Comparison of ENCODE assay signal across 11 cellular contexts in genomic region chr17:31415640-31416502, GRCh38.
"Had no signal": no experiment of that assay in that cellular context is flagged by ENCODE, and none has a peak within 500 bp of the region (broad histone marks: within the 10 kb centered on the region; RNA-seq: fewer than 3 reads in every experiment).

No MANE protein-coding gene starts in this region.

- H3K36me3 ChIP-seq: adrenal gland, heart left ventricle had no signal

- ATAC-seq: activated CD4-positive, alpha-beta T cell treated with anti-CD3 and anti-CD28 coated beads for 36 hours; T-cell had no signal

- H3K9me3 ChIP-seq: adrenal gland, heart left ventricle had no signal

- H3K4me1 ChIP-seq: adrenal gland had no signal

- H3K9me3 Mint-ChIP-seq: stimulated activated naive B cell treated with anti-CD40 and anti-IgM and Interleukin-4, amounts not matched to agents 10 μg/mL and 1 μg/mL and 100 μg/mL, for 72 hours; T-cell; type B pancreatic cell had no signal

- H3K36me3 Mint-ChIP-seq: stimulated activated naive B cell treated with anti-CD40 and anti-IgM and Interleukin-4, amounts not matched to agents 10 μg/mL and 1 μg/mL and 100 μg/mL, for 72 hours; T-cell; type B pancreatic cell had no signal

- H3K27me3 Mint-ChIP-seq: activated CD4-positive, alpha-beta T cell treated with anti-CD3 and anti-CD28 coated beads for 36 hours; T-cell had no signal

- H3K27ac ChIP-seq: adrenal gland, VCaP had no signal

- H3K4me1 Mint-ChIP-seq: activated CD4-positive, alpha-beta T cell treated with anti-CD3 and anti-CD28 coated beads for 36 hours; T-cell had no signal

- H3K4me3 ChIP-seq: adrenal gland, heart left ventricle, smooth muscle cell had no signal

- H3K27ac Mint-ChIP-seq: activated CD4-positive, alpha-beta T cell treated with anti-CD3 and anti-CD28 coated beads for 36 hours; stimulated activated naive B cell treated with anti-CD40 and anti-IgM and Interleukin-4, amounts not matched to agents 10 μg/mL and 1 μg/mL and 100 μg/mL, for 72 hours; T-cell; type B pancreatic cell had no signal

- DNase-seq: activated CD4-positive, alpha-beta T cell treated with anti-CD3 and anti-CD28 coated beads for 36 hours; activated naive CD4-positive, alpha-beta T cell treated with anti-CD3 and anti-CD28 coated beads, Interleukin-2, amount 50 U/mL, for 16 hours; adrenal gland; stimulated activated CD4-positive, alpha-beta T cell treated with anti-CD3 and anti-CD28 coated beads, Interleukin-1b, Interleukin-23, amount 100 ng/mL, for 48 hours; stimulated activated naive B cell treated with anti-CD40 and anti-IgM and Interleukin-4, amounts not matched to agents 10 μg/mL and 1 μg/mL and 100 μg/mL, for 72 hours; T-cell; T1000 had no signal

- H3K4me3 Mint-ChIP-seq: activated CD4-positive, alpha-beta T cell treated with anti-CD3 and anti-CD28 coated beads for 36 hours; stimulated activated naive B cell treated with anti-CD40 and anti-IgM and Interleukin-4, amounts not matched to agents 10 μg/mL and 1 μg/mL and 100 μg/mL, for 72 hours; T-cell had no signal

- H3K27me3 ChIP-seq: heart left ventricle had no signal
